1 cellular context compared by ENCODE assay signal in the genomic region with DNA sequence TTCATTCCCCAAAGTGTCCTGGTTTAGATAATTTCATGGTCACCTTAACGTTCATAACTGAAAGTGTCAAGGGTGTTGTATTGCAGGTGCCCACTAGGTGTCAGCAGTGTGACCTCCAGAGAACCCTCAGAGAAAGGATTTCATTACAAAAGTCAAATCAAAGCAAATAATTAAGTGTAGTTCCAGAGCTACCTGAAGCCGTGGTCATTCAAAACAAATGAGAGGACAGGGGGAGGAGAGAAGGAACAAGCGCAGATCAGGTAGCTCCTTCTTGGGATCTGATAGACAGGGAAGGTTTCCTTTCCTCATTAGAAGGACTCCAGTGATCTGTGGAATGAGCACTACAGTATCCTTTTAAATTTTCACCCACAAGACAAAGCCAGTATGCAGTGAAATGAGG.
TF ChIP-seq lines count a peak whose summit lies in the region.

A gene with protein sequence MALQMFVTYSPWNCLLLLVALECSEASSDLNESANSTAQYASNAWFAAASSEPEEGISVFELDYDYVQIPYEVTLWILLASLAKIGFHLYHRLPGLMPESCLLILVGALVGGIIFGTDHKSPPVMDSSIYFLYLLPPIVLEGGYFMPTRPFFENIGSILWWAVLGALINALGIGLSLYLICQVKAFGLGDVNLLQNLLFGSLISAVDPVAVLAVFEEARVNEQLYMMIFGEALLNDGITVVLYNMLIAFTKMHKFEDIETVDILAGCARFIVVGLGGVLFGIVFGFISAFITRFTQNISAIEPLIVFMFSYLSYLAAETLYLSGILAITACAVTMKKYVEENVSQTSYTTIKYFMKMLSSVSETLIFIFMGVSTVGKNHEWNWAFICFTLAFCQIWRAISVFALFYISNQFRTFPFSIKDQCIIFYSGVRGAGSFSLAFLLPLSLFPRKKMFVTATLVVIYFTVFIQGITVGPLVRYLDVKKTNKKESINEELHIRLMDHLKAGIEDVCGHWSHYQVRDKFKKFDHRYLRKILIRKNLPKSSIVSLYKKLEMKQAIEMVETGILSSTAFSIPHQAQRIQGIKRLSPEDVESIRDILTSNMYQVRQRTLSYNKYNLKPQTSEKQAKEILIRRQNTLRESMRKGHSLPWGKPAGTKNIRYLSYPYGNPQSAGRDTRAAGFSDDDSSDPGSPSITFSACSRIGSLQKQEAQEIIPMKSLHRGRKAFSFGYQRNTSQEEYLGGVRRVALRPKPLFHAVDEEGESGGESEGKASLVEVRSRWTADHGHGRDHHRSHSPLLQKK (plus strand): TSS at position 207 of the 400 bp plus-strand sequence. CDS start 534 bp downstream, outside the sequence.

TF ChIP-seq in GM12878, 131 proteins besides CTCF, POLR2A, EP300 and RAD21 (continued from another document):
- TF ChIP-seq, protein P1, sequence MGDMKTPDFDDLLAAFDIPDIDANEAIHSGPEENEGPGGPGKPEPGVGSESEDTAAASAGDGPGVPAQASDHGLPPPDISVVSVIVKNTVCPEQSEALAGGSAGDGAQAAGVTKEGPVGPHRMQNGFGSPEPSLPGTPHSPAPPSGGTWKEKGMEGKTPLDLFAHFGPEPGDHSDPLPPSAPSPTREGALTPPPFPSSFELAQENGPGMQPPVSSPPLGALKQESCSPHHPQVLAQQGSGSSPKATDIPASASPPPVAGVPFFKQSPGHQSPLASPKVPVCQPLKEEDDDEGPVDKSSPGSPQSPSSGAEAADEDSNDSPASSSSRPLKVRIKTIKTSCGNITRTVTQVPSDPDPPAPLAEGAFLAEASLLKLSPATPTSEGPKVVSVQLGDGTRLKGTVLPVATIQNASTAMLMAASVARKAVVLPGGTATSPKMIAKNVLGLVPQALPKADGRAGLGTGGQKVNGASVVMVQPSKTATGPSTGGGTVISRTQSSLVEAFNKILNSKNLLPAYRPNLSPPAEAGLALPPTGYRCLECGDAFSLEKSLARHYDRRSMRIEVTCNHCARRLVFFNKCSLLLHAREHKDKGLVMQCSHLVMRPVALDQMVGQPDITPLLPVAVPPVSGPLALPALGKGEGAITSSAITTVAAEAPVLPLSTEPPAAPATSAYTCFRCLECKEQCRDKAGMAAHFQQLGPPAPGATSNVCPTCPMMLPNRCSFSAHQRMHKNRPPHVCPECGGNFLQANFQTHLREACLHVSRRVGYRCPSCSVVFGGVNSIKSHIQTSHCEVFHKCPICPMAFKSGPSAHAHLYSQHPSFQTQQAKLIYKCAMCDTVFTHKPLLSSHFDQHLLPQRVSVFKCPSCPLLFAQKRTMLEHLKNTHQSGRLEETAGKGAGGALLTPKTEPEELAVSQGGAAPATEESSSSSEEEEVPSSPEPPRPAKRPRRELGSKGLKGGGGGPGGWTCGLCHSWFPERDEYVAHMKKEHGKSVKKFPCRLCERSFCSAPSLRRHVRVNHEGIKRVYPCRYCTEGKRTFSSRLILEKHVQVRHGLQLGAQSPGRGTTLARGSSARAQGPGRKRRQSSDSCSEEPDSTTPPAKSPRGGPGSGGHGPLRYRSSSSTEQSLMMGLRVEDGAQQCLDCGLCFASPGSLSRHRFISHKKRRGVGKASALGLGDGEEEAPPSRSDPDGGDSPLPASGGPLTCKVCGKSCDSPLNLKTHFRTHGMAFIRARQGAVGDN (IDR thresholded peaks at IDR 0.05) = no peak
- peak; percentile 83 for TF ChIP-seq SMC3 (IDR thresholded peaks at IDR 0.05; ENCODE audit: borderline replicate concordance, low read length)
- 0 out of 4 replicates have a peak, but pooled peaks of 1 of the 2 experiments have one; percentile 59 for TF ChIP-seq ETV6 (conservative IDR thresholded peaks at IDR 0.05 in 1 of 2, IDR thresholded peaks at IDR 0.05 in 1 of 2; ENCODE audit: borderline replicate concordance in 1 of 2, low read depth in 1 of 2)
